ENCODE assay signal across 27 cellular contexts in the genomic region with DNA sequence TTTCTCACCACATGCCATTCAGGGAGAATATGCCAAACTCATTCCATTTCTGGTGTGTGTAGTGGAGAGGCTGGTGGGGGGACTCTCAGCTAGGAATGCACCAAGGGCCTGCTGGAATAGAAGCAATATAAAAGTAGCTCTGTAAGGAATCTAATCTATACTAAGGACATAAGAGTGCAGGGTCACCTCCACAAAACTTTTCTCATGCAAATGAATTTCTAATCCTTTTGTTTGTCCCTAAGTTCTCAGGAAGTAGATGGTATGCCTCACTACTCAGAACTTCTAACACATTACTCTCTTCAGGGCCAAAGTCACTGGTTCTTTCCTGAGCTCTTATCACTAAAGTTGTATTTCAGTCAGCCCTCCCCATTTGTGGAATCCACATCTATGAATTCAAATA.
"Had no signal": no experiment of that assay in that cellular context is flagged by ENCODE, and none has a peak within 500 bp of the region (broad histone marks: within the 10 kb centered on the region; RNA-seq: fewer than 3 reads in every experiment).

No MANE protein-coding gene starts in this region.

- H3K4me3 Mint-ChIP-seq: activated CD4-positive, alpha-beta memory T cell treated with anti-CD3 and anti-CD28 coated beads, Interleukin-2, amount 10 ng/mL, durations not matched to agents 7 days and 5 days; activated CD4-positive, alpha-beta T cell treated with anti-CD3 and anti-CD28 coated beads, Interleukin-2, amount 10 ng/mL, durations not matched to agents 7 days and 5 days; activated naive CD4-positive, alpha-beta T cell treated with anti-CD3 and anti-CD28 coated beads, Interleukin-2, amount 10 ng/mL, durations not matched to agents 7 days and 5 days; activated naive CD8-positive, alpha-beta T cell treated with anti-CD3 and anti-CD28 coated beads, Interleukin-2, amount 10 ng/mL, durations not matched to agents 7 days and 5 days; activated T-cell treated with anti-CD3 and anti-CD28 coated beads, Interleukin-2, amount 50 U/mL, for 24 hours; activated T-cell treated with anti-CD3 and anti-CD28 coated beads, Interleukin-2, amount 50 U/mL, for 72 hours; central memory CD8-positive, alpha-beta T cell; dendritic cell treated with granulocyte-macrophage colony-stimulating factor and Interleukin-4, amounts not matched to agents 40 ng/mL and 50 ng/mL, for 4 days; endodermal cell had no signal

- H3K4me3 ChIP-seq: ascending aorta, coronary artery, dorsolateral prefrontal cortex, heart left ventricle had no signal

- H3K27me3 Mint-ChIP-seq: activated CD4-positive, alpha-beta memory T cell treated with anti-CD3 and anti-CD28 coated beads, Interleukin-2, amount 10 ng/mL, durations not matched to agents 7 days and 5 days; activated CD4-positive, alpha-beta T cell treated with anti-CD3 and anti-CD28 coated beads, Interleukin-2, amount 10 ng/mL, durations not matched to agents 7 days and 5 days; activated naive CD4-positive, alpha-beta T cell treated with anti-CD3 and anti-CD28 coated beads, Interleukin-2, amount 10 ng/mL, durations not matched to agents 7 days and 5 days; activated naive CD8-positive, alpha-beta T cell treated with anti-CD3 and anti-CD28 coated beads, Interleukin-2, amount 10 ng/mL, durations not matched to agents 7 days and 5 days; activated T-cell treated with anti-CD3 and anti-CD28 coated beads, Interleukin-2, amount 50 U/mL, for 24 hours; central memory CD8-positive, alpha-beta T cell; dendritic cell treated with granulocyte-macrophage colony-stimulating factor and Interleukin-4, amounts not matched to agents 40 ng/mL and 50 ng/mL, for 4 days had no signal

- ATAC-seq: activated naive CD4-positive, alpha-beta T cell treated with anti-CD3 and anti-CD28 coated beads, Interleukin-2, amount 50 U/mL, for 72 hours; activated T-cell treated with anti-CD3 and anti-CD28 coated beads, Interleukin-2, amount 50 U/mL, for 72 hours; esophagus mucosa; heart left ventricle had no signal

- H3K9me3 Mint-ChIP-seq: activated CD4-positive, alpha-beta memory T cell treated with anti-CD3 and anti-CD28 coated beads, Interleukin-2, amount 10 ng/mL, durations not matched to agents 7 days and 5 days; activated naive CD8-positive, alpha-beta T cell treated with anti-CD3 and anti-CD28 coated beads, Interleukin-2, amount 10 ng/mL, durations not matched to agents 7 days and 5 days; endodermal cell had no signal

- H3K4me1 Mint-ChIP-seq: activated CD4-positive, alpha-beta memory T cell treated with anti-CD3 and anti-CD28 coated beads, Interleukin-2, amount 10 ng/mL, durations not matched to agents 7 days and 5 days; activated CD4-positive, alpha-beta T cell treated with anti-CD3 and anti-CD28 coated beads, Interleukin-2, amount 10 ng/mL, durations not matched to agents 7 days and 5 days; activated naive CD4-positive, alpha-beta T cell treated with anti-CD3 and anti-CD28 coated beads, Interleukin-2, amount 10 ng/mL, durations not matched to agents 7 days and 5 days; activated naive CD8-positive, alpha-beta T cell treated with anti-CD3 and anti-CD28 coated beads, Interleukin-2, amount 10 ng/mL, durations not matched to agents 7 days and 5 days; central memory CD8-positive, alpha-beta T cell had no signal

- H3K27ac ChIP-seq: ascending aorta, brain microvascular endothelial cell, coronary artery, dorsolateral prefrontal cortex, heart left ventricle had no signal

- H3K36me3 Mint-ChIP-seq: activated naive CD4-positive, alpha-beta T cell treated with anti-CD3 and anti-CD28 coated beads, Interleukin-2, amount 10 ng/mL, durations not matched to agents 7 days and 5 days; activated naive CD4-positive, alpha-beta T cell treated with anti-CD3 and anti-CD28 coated beads, Interleukin-2, amount 50 U/mL, for 72 hours; activated naive CD8-positive, alpha-beta T cell treated with anti-CD3 and anti-CD28 coated beads, Interleukin-2, amount 10 ng/mL, durations not matched to agents 7 days and 5 days had no signal

- H3K27me3 ChIP-seq: ascending aorta, brain microvascular endothelial cell, dorsolateral prefrontal cortex, heart left ventricle had no signal

- DNase-seq: activated CD4-positive, alpha-beta memory T cell treated with anti-CD3 and anti-CD28 coated beads, Interleukin-2, amount 10 ng/mL, durations not matched to agents 7 days and 5 days; activated CD4-positive, alpha-beta T cell treated with anti-CD3 and anti-CD28 coated beads for 1 hour; activated CD4-positive, alpha-beta T cell treated with anti-CD3 and anti-CD28 coated beads for 4 hours; activated CD4-positive, alpha-beta T cell treated with anti-CD3 and anti-CD28 coated beads, Interleukin-2, amount 10 ng/mL, durations not matched to agents 7 days and 5 days; activated CD4-positive, alpha-beta T cell treated with anti-CD3 and anti-CD28 coated beads, Interleukin-2, amount 50 U/mL, for 4 hours; activated CD8-positive, alpha-beta memory T cell treated with anti-CD3 and anti-CD28 coated beads, Interleukin-2, amount 50 U/mL, for 48 hours; activated gamma-delta T cell; activated naive CD4-positive, alpha-beta T cell; activated naive CD4-positive, alpha-beta T cell treated with anti-CD3 and anti-CD28 coated beads, Interleukin-2, amount 10 ng/mL, durations not matched to agents 7 days and 5 days; activated naive CD8-positive, alpha-beta T cell treated with anti-CD3 and anti-CD28 coated beads, Interleukin-2, amount 10 ng/mL, durations not matched to agents 7 days and 5 days; activated T-cell treated with anti-CD3 and anti-CD28 coated beads for 4 hours; activated T-cell treated with anti-CD3 and anti-CD28 coated beads, Interleukin-2, amount 50 U/mL, for 24 hours; activated T-cell treated with anti-CD3 and anti-CD28 coated beads, Interleukin-2, amount 50 U/mL, for 72 hours; brain microvascular endothelial cell; dorsolateral prefrontal cortex; effector memory CD4-positive, alpha-beta T cell; endodermal cell; foreskin fibroblast; glutamatergic neuron; heart left ventricle; T-helper 2 cell had no signal

- H3K27ac Mint-ChIP-seq: activated CD4-positive, alpha-beta memory T cell treated with anti-CD3 and anti-CD28 coated beads, Interleukin-2, amount 10 ng/mL, durations not matched to agents 7 days and 5 days; activated CD4-positive, alpha-beta T cell treated with anti-CD3 and anti-CD28 coated beads, Interleukin-2, amount 10 ng/mL, durations not matched to agents 7 days and 5 days; activated naive CD4-positive, alpha-beta T cell treated with anti-CD3 and anti-CD28 coated beads, Interleukin-2, amount 10 ng/mL, durations not matched to agents 7 days and 5 days; activated naive CD8-positive, alpha-beta T cell treated with anti-CD3 and anti-CD28 coated beads, Interleukin-2, amount 10 ng/mL, durations not matched to agents 7 days and 5 days; activated T-cell treated with anti-CD3 and anti-CD28 coated beads, Interleukin-2, amount 50 U/mL, for 24 hours; activated T-cell treated with anti-CD3 and anti-CD28 coated beads, Interleukin-2, amount 50 U/mL, for 72 hours; dendritic cell treated with granulocyte-macrophage colony-stimulating factor and Interleukin-4, amounts not matched to agents 40 ng/mL and 50 ng/mL, for 4 days; endodermal cell had no signal

- H3K4me1 ChIP-seq: ascending aorta, heart left ventricle had no signal

- H3K36me3 ChIP-seq: ascending aorta, brain microvascular endothelial cell, heart left ventricle had no signal
